Comparison of ENCODE assay signal across 8 cellular contexts in the genomic region with DNA sequence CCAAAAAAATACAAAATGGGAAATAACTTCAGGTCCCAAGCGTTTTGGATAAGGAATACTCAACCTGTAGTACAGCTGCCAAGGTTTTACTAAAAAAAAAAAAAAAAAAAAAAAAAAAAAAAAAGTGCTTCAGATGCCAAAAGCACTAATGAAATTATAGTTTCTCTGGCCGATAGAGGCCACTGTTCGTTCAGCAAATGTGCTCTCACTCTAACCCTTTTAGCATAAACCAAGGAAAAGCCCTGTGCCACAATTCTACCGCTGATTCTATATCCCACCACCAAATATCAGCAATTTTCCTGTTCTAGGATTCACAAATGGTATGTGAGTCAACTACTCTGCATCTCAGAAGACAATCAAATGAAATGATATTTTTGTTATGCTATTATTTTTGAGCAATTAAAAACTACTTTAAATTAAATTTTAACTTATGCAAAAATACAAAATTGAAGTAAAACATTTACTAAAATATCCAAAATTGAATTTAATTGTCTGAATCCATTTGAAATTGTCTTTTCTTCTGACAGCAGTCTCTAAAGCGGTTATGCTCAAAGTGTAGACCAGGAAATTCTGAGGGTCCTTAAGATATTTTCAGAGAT.
A peak's percentile ranks its signal among the peaks of the same experiment; 100 is the strongest.
DNase-seq lines count a peak whose midpoint lies in the region; ATAC-seq and TF ChIP-seq lines count a peak whose summit lies in the region.

No MANE protein-coding gene starts in this region.

- H3K27ac ChIP-seq in GM23248 (no peak overlapping the region), suprapubic skin (no peak overlapping the region)

- H3K9me2 ChIP-seq in GM23248 (ENCODE audit: insufficient read depth): no peaks in the 10 kb centered on the region

- intact Hi-C loops in Calu3 (cut with micrococcal nuclease; ENCODE audit: unreplicated experiment): loop anchor here (2.0 kb wide), 1 partner anchor 86 kb away; no protein-coding TSS in a partner anchor

- H3K4me1 Mint-ChIP-seq in Calu3 (ENCODE audit: low read depth, unreplicated experiment): no peaks in the 10 kb centered on the region

- no peak for TF ChIP-seq EP300 in suprapubic skin (IDR thresholded peaks at IDR 0.05)

- WGBS in GM23248 (ENCODE audit: low coverage in 1 of 2, low lambda C conversion rate in 2 of 2, missing lambda C conversion rate in 2 of 2), 2 experiments: 26 to 27% methylated on average over 5 of the region's 5 CpGs
- WGBS in suprapubic skin: 30% methylated on average over 5 of the region's 5 CpGs

- H3K9ac ChIP-seq in GM23248: no peak overlapping the region

- H3K9me3 Mint-ChIP-seq in Calu3 (ENCODE audit: low read depth, unreplicated experiment): peaks cover 2% of the 10 kb centered on the region

- H4K20me1 ChIP-seq in GM23248 (ENCODE audit: insufficient read depth): no peaks in the 10 kb centered on the region

- H3K4me3 ChIP-seq in GM23248: no peak overlapping the region
- no peak overlapping the region for H3K4me3 ChIP-seq in astrocyte of the spinal cord (ENCODE audit: low read depth, low read length)
- no peak overlapping the region for H3K4me3 ChIP-seq in suprapubic skin

- H3K36me3 Mint-ChIP-seq in Calu3 (ENCODE audit: insufficient read depth, unreplicated experiment): peaks cover 2% of the 10 kb centered on the region

- no peak for ATAC-seq in GM21526 (IDR thresholded peaks at IDR 0.05; ENCODE audit: low FRiP score, unreplicated experiment)

- H3K27me3 ChIP-seq in GM23248 (replicated peaks; ENCODE audit: insufficient read depth): no peaks in the 10 kb centered on the region
- H3K27me3 ChIP-seq in suprapubic skin: no peaks in the 10 kb centered on the region

- no peak for TF ChIP-seq POLR2A in suprapubic skin (IDR thresholded peaks at IDR 0.05)

- in situ Hi-C loops in GM23248 (cut with MboI) (loop anchor here (25.0 kb wide), 1 partner anchor 293 kb away; no protein-coding TSS in a partner anchor), astrocyte of the spinal cord (cut with HindIII; ENCODE audit: low sequenced_read_pairs) (no loop called here)

- BruUV-seq in Calu3 (replicated peaks; lab: Mats Ljungman, UMichigan): no TSS peak

- H3K9me3 ChIP-seq in GM23248 (ENCODE audit: low read depth): no peaks in the 10 kb centered on the region
- H3K9me3 ChIP-seq in suprapubic skin: no peaks in the 10 kb centered on the region

- H3K4me2 ChIP-seq in GM23248 (ENCODE audit: unreplicated experiment): no peak overlapping the region

- H2AFZ ChIP-seq in GM23248: no peak overlapping the region

- H3K79me2 ChIP-seq in GM23248 (ENCODE audit: insufficient read depth): peaks cover 42% of the 10 kb centered on the region

- H3K27ac Mint-ChIP-seq in Calu3 (ENCODE audit: unreplicated experiment): no peak overlapping the region

- CTCF ChIA-PET in Calu3 (lab: Charles Lee): no interaction called here

- H3K36me3 ChIP-seq in GM23248 (ENCODE audit: low read depth) (peaks cover 9% of the 10 kb centered on the region), suprapubic skin (peaks cover 10% of the 10 kb centered on the region)

- H3K27me3 Mint-ChIP-seq in Calu3 (ENCODE audit: unreplicated experiment): no peaks in the 10 kb centered on the region

- no peak for TF ChIP-seq CTCF in Calu3 (IDR thresholded peaks at IDR 0.05; ENCODE audit: unreplicated experiment)
- peak; percentile 63 for TF ChIP-seq CTCF in astrocyte of the spinal cord (IDR thresholded peaks at IDR 0.05; ENCODE audit: low read depth, low read length)
- peak in 1 of 2 donors; percentile 30 for TF ChIP-seq CTCF in suprapubic skin (IDR thresholded peaks at IDR 0.05)

- DNase-seq in Calu3: peak; percentile 37
- peak; percentile 83 for DNase-seq in GM23248
- peak; percentile 92 for DNase-seq in NCI-H2171 treated with DMSO at 0.1 percent for 48 hours (lab: John Stamatoyannopoulos, UW)
- DNase-seq in astrocyte of the spinal cord (ENCODE audit: low read depth, low spot score): peak; percentile 73
- DNase-seq in iPS-NIHi11 (ENCODE audit: low spot score): peak; percentile 28
- peak; percentile 53 for DNase-seq in stromal cell of bone marrow (ENCODE audit: low read depth)
- no peak for DNase-seq in suprapubic skin (ENCODE audit: low spot score in 2 of 2)

- no peak overlapping the region for H3K4me3 Mint-ChIP-seq in Calu3 (ENCODE audit: low read depth, unreplicated experiment)

- H3F3A ChIP-seq in GM23248 (ENCODE audit: insufficient read depth): 0 out of 2 replicates have a peak, but pooled peaks cover 6% of the 10 kb centered on the region

- H3K4me1 ChIP-seq in GM23248 (ENCODE audit: insufficient read depth): no peaks in the 10 kb centered on the region
- H3K4me1 ChIP-seq in suprapubic skin: no peaks in the 10 kb centered on the region

Comparison
In these comparisons a context has a peak if more than half of its experiments do, and no peak if none do; other contexts are left out.
1. DNase-seq: peak in Calu3 (single experiment), GM23248 (single experiment), NCI-H2171 treated with DMSO at 0.1 percent for 48 hours (single experiment), astrocyte of the spinal cord (single experiment), iPS-NIHi11 (single experiment) and stromal cell of bone marrow (single experiment); none in suprapubic skin (0 of 2).